In genomic region chr13:65638572-65639168, GRCh38 we compare ENCODE assay signal across 8 cellular contexts.
DNase-seq lines count a peak whose midpoint lies in the region; ATAC-seq and TF ChIP-seq lines count a peak whose summit lies in the region.

No MANE protein-coding gene starts in this region.

- H3K27me3 ChIP-seq in A673 (replicated peaks; ENCODE audit: insufficient read depth, low read depth, low read length, poor library complexity), result no peaks in the 10 kb centered on the region

- TF ChIP-seq POLR2A in lower leg skin (IDR thresholded peaks at IDR 0.05), result no peak

- POLR2A ChIA-PET in A673 (lab: Charles Lee; ENCODE audit: low non-redundant PET), result interaction anchor here (0.5 kb wide), 1 partner anchor 1421 kb away, joined by 5 read pairs; no protein-coding TSS in a partner anchor

- TF ChIP-seq CTCF in A673 (conservative IDR thresholded peaks at IDR 0.05; ENCODE audit: low read depth, low read length) (peak; percentile 78), lower leg skin (IDR thresholded peaks at IDR 0.05) (no peak)

- no peak overlapping the region for H3K27ac ChIP-seq in A673 (ENCODE audit: low read depth, low read length, poor library complexity, severe bottlenecking)

- ATAC-seq in GM18502 (IDR thresholded peaks at IDR 0.05; ENCODE audit: poor library complexity, unreplicated experiment), result peak; percentile 92
- peak; percentile 87 for ATAC-seq in HG02973 (IDR thresholded peaks at IDR 0.05; ENCODE audit: unreplicated experiment)

- CTCF ChIA-PET in A673 (lab: Charles Lee), result interaction anchor here (1.0 kb wide), 1 partner anchor 1166 kb away, joined by 4 read pairs; no protein-coding TSS in a partner anchor

- H3K9me3 ChIP-seq in A673 (ENCODE audit: low read depth, low read length, poor library complexity, severe bottlenecking), result no peaks in the 10 kb centered on the region

- DNase-seq in A673 (ENCODE audit: low spot score) (peak; percentile 68), NCI-H69 (lab: John Stamatoyannopoulos, UW) (peak; percentile 79), epidermal melanocyte (ENCODE audit: insufficient read length, low spot score) (peak; percentile 28), pons (ENCODE audit: low spot score) (peak; percentile 42), lower leg skin (ENCODE audit: low spot score in 2 of 2) (no peak)
- DNase-seq in stimulated activated CD4-positive, alpha-beta T cell treated with anti-CD3 and anti-CD28 coated beads, Interleukin-1b, Interleukin-23, amount 100 ng/mL, for 48 hours, result no peak

- no TSS peak for BruUV-seq in A673 (replicated peaks; lab: Mats Ljungman, UMichigan)

- WGBS in lower leg skin, 2 donors, result 9 to 14% methylated on average over 2 of the region's 2 CpGs

- no peaks in the 10 kb centered on the region for H3K4me1 ChIP-seq in A673 (ENCODE audit: insufficient read depth, low read length, poor library complexity, severe bottlenecking)

- no peaks in the 10 kb centered on the region for H3K36me3 ChIP-seq in A673 (ENCODE audit: insufficient read depth, low read length, poor library complexity, severe bottlenecking)

- intact Hi-C loops in A673 (cut with micrococcal nuclease; ENCODE audit: unreplicated experiment) (loop anchor here (1.0 kb wide), 1 partner anchor 1166 kb away; no protein-coding TSS in a partner anchor), lower leg skin (cut with DNase I; ENCODE audit: low total_unique reads) (no loop called here)

- H3K4me3 ChIP-seq in A673 (ENCODE audit: low read depth, low read length, poor library complexity, severe bottlenecking), result no peak overlapping the region
- no peak overlapping the region for H3K4me3 ChIP-seq in lower leg skin (ENCODE audit: low read depth, poor library complexity, severe bottlenecking)

Comparison
In these comparisons a context has a peak if more than half of its experiments do, and no peak if none do; other contexts are left out.
1. DNase-seq: peak in A673 (single experiment), NCI-H69 (single experiment), epidermal melanocyte (single experiment) and pons (single experiment); none in lower leg skin (0 of 2) and stimulated activated CD4-positive, alpha-beta T cell treated with anti-CD3 and anti-CD28 coated beads, Interleukin-1b, Interleukin-23, amount 100 ng/mL, for 48 hours (single experiment).